Comparison of ENCODE assay signal across 27 cellular contexts in the genomic region with DNA sequence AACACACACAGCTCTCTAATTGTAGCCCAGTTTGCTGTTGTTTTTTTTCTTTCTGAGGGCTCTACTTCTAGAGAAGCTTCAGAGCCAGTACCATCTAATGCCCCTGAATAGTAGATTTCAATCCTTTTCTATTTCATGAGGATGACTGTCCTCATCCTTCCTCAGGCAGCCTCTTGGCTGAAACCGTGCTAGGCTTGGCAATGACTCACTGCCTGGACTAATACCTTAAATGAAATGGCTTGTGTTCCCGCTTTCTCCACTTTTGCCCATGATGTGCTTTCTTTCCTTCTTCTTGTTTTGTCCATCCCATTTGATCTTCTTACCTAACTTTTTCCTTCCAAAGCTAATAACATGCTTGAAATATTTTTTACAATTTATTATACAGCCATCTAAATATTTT.
DNase-seq lines count a peak whose midpoint lies in the region; ATAC-seq lines count a peak whose summit lies in the region.
"Had no signal": no experiment of that assay in that cellular context is flagged by ENCODE, and none has a peak within 500 bp of the region (broad histone marks: within the 10 kb centered on the region; RNA-seq: fewer than 3 reads in every experiment).

No MANE protein-coding gene starts in this region.

- no peak overlapping the region for H3K27ac ChIP-seq in mesenchymal stem cell (ENCODE audit: low read length, poor library complexity, severe bottlenecking)
- H3K27ac ChIP-seq: lower lobe of right lung, upper lobe of right lung, WERI-Rb-1 had no signal

- no peak for ATAC-seq in HG03175 (IDR thresholded peaks at IDR 0.05; ENCODE audit: unreplicated experiment)
- ATAC-seq: activated T-cell treated with anti-CD3 and anti-CD28 coated beads, Interleukin-2, amount 50 U/mL, for 4 hours; lower lobe of right lung; mucosa of descending colon; stimulated activated effector memory CD8-positive, alpha-beta T cell treated with anti-CD3 and anti-CD28 coated beads, Interleukin-12 subunit alpha, Interleukin-12 subunit beta, amount 100 ng/mL, for 72 hours; upper lobe of right lung had no signal

- H3K4ac ChIP-seq in mesenchymal stem cell (ENCODE audit: low read depth in 1 of 2, low read length in 2 of 2) = no peak overlapping the region

- no peak overlapping the region for H2BK5ac ChIP-seq in mesenchymal stem cell (ENCODE audit: low read depth, low read length, poor library complexity, severe bottlenecking)

- H2AK5ac ChIP-seq in mesenchymal stem cell (ENCODE audit: low read length, severe bottlenecking) = no peak overlapping the region

- no peak overlapping the region for H3K14ac ChIP-seq in mesenchymal stem cell (ENCODE audit: low read length in 2 of 2)

- H3K9ac ChIP-seq in mesenchymal stem cell (ENCODE audit: low read length) = no peak overlapping the region

- H2BK12ac ChIP-seq in mesenchymal stem cell (ENCODE audit: low read length in 2 of 2) = no peak overlapping the region

- H4K91ac ChIP-seq in mesenchymal stem cell (ENCODE audit: low read length) = no peak overlapping the region

- 47% methylated on average over 2 of the region's 2 CpGs for WGBS in mesenchymal stem cell

- H4K8ac ChIP-seq in mesenchymal stem cell (ENCODE audit: low read length) = no peak overlapping the region

- in situ Hi-C loops in HAP-1 (cut with MboI; ENCODE audit: low sequenced_read_pairs) = no loop called here

- H2AFZ ChIP-seq in mesenchymal stem cell (ENCODE audit: low read depth, low read length) = no peak overlapping the region

- H3K9me3 ChIP-seq in mesenchymal stem cell (ENCODE audit: control insufficient read depth, low read length) = no peaks in the 10 kb centered on the region
- H3K9me3 ChIP-seq in HAP-1 = no peaks in the 10 kb centered on the region
- H3K9me3 ChIP-seq: BE2C, lower lobe of right lung, mucosa of descending colon, spleen, upper lobe of right lung had no signal

- H3K4me3 ChIP-seq in mesenchymal stem cell (ENCODE audit: insufficient read depth in 1 of 2, low read depth in 1 of 2, low read length in 2 of 2) (no peak overlapping the region), HAP-1 (no peak overlapping the region)
- H3K4me3 ChIP-seq: lower lobe of right lung, mucosa of descending colon, spleen, upper lobe of right lung had no signal

- no peak overlapping the region for H3K23ac ChIP-seq in mesenchymal stem cell (ENCODE audit: low read length in 2 of 2)

- H3K27me3 ChIP-seq in mesenchymal stem cell (ENCODE audit: control insufficient read depth in 1 of 2, insufficient read depth in 1 of 2, low read length in 2 of 2) (no peaks in the 10 kb centered on the region), HAP-1 (ENCODE audit: low read depth) (no peaks in the 10 kb centered on the region)
- H3K27me3 ChIP-seq: BE2C, spleen, upper lobe of right lung had no signal

- H3K36me3 ChIP-seq in mesenchymal stem cell (ENCODE audit: control insufficient read depth in 1 of 2, insufficient read depth in 2 of 2, low read depth in 1 of 2, low read length in 2 of 2) (no peaks in the 10 kb centered on the region), HAP-1 (replicated peaks) (no peaks in the 10 kb centered on the region)
- H3K36me3 ChIP-seq: WERI-Rb-1 had no signal

- DNase-seq in ELR (ENCODE audit: low read depth) = peak; percentile 56
- peak; percentile 42 for DNase-seq in RPMI7951 (ENCODE audit: low read depth)
- DNase-seq in dermis blood vessel endothelial cell = peak; percentile 4
- DNase-seq in mesenchymal stem cell = peak; percentile 52
- no peak for DNase-seq in NAMALWA (ENCODE audit: low spot score)
- DNase-seq in HAP-1 (ENCODE audit: low spot score in 2 of 2) = no peak
- no peak for DNase-seq in activated CD4-positive, alpha-beta T cell treated with anti-CD3 and anti-CD28 coated beads, Interleukin-2, amount 50 U/mL, for 4 hours
- DNase-seq: activated CD4-positive, alpha-beta T cell treated with anti-CD3 and anti-CD28 coated beads, Interleukin-2, amount 10 ng/mL, durations not matched to agents 24 days and 14 days; activated naive CD4-positive, alpha-beta T cell; activated T-cell treated with anti-CD3 and anti-CD28 coated beads, Interleukin-2, amount 50 U/mL, for 4 hours; BE2C; GDM1; KG1; kidney glomerular epithelial cell; lower lobe of right lung; mucosa of descending colon; NCI-H1436 treated with DMSO at 0.1 percent for 48 hours; NCI-H2107; NCI-H446 treated with DMSO at 0.1 percent for 48 hours; nephron progenitor cell; retina; spleen; stimulated activated CD4-positive, alpha-beta T cell treated with anti-CD3 and anti-CD28 coated beads, Interleukin-2, amount 100 ng/mL, for 48 hours; upper lobe of right lung; WERI-Rb-1 had no signal

- H3K18ac ChIP-seq in mesenchymal stem cell (ENCODE audit: low read depth in 1 of 2, low read length in 2 of 2) = no peak overlapping the region

- H3K79me1 ChIP-seq in mesenchymal stem cell (replicated peaks; ENCODE audit: low read length, poor library complexity, severe bottlenecking) = no peaks in the 10 kb centered on the region

- H3K4me1 ChIP-seq in mesenchymal stem cell (ENCODE audit: control insufficient read depth, insufficient read depth, low read depth, low read length) = peaks cover 5% of the 10 kb centered on the region
- peaks cover 4% of the 10 kb centered on the region for H3K4me1 ChIP-seq in HAP-1

- H3K4me2 ChIP-seq in mesenchymal stem cell (ENCODE audit: low read length, poor library complexity, severe bottlenecking) = no peak overlapping the region

- H2BK120ac ChIP-seq in mesenchymal stem cell (ENCODE audit: low read depth, low read length) = no peak overlapping the region

- H2BK15ac ChIP-seq in mesenchymal stem cell (ENCODE audit: low read depth, poor library complexity, severe bottlenecking) = no peak overlapping the region

Comparison
In these comparisons a context has a peak if more than half of its experiments do, and no peak if none do; other contexts are left out.
1. DNase-seq: peak in ELR (single experiment), RPMI7951 (single experiment), dermis blood vessel endothelial cell (single experiment) and mesenchymal stem cell (single experiment); none in NAMALWA (single experiment), HAP-1 (0 of 2) and activated CD4-positive, alpha-beta T cell treated with anti-CD3 and anti-CD28 coated beads, Interleukin-2, amount 50 U/mL, for 4 hours (0 of 2).